In genomic region chr18:24051256-24051947, GRCh38 we compare ENCODE assay signal across 2 cellular contexts.
TF ChIP-seq lines count a peak whose summit lies in the region.

No MANE protein-coding gene starts in this region.

TF ChIP-seq in WTC11, 78 proteins besides CTCF, POLR2A, EP300 and RAD21 (continued from another document):
- TF ChIP-seq ZNF281 (CRISPR knock-in tag; IDR thresholded peaks at IDR 0.05) (no peak), GABPB1 (CRISPR knock-in tag; IDR thresholded peaks at IDR 0.05) (0 out of 2 replicates have a peak, but pooled peaks have one; percentile 36)

TF ChIP-seq in HepG2, 621 proteins besides CTCF, POLR2A, EP300 and RAD21 (continued from another document and continues in another):
- TF ChIP-seq E2F1 (CRISPR knock-in tag; IDR thresholded peaks at IDR 0.05) (no peak), ZNF234 (CRISPR knock-in tag; conservative IDR thresholded peaks at IDR 0.05) (no peak), ZNF703 (CRISPR knock-in tag; IDR thresholded peaks at IDR 0.05; ENCODE audit: borderline replicate concordance) (no peak; the same call in 1 of the 2 replicates), HDAC2 (CRISPR knock-in tag; IDR thresholded peaks at IDR 0.05) (peak; percentile 85), SIN3B (IDR thresholded peaks at IDR 0.05; ENCODE audit: low read length) (no peak), IRF1 (CRISPR knock-in tag; IDR thresholded peaks at IDR 0.05; ENCODE audit: low read depth) (no peak), RNF2 (conservative IDR thresholded peaks at IDR 0.05; ENCODE audit: low read depth) (no peak), MLXIP (CRISPR knock-in tag; IDR thresholded peaks at IDR 0.05; ENCODE audit: borderline replicate concordance) (no peak), HNRNPLL (IDR thresholded peaks at IDR 0.05; ENCODE audit: low read depth, low read length, poor library complexity, severe bottlenecking) (no peak), ZNF326 (CRISPR knock-in tag; IDR thresholded peaks at IDR 0.05; ENCODE audit: borderline replicate concordance) (no peak), NAIF1 (CRISPR knock-in tag; IDR thresholded peaks at IDR 0.05; ENCODE audit: borderline replicate concordance) (no peak; the same call in 1 of the 2 replicates), ZNF83 (CRISPR knock-in tag; IDR thresholded peaks at IDR 0.05; ENCODE audit: borderline replicate concordance) (no peak), ZNF484 (CRISPR knock-in tag; IDR thresholded peaks at IDR 0.05; ENCODE audit: borderline replicate concordance, low read depth) (no peak), CHD2 (IDR thresholded peaks at IDR 0.05; ENCODE audit: low read depth, low read length) (no peak), ZHX1 (CRISPR knock-in tag; IDR thresholded peaks at IDR 0.05; ENCODE audit: low read depth) (no peak), IKZF4 (CRISPR knock-in tag; IDR thresholded peaks at IDR 0.05; ENCODE audit: borderline replicate concordance, low read depth, not compliant biosample characterization) (no peak), ZNF704 (CRISPR knock-in tag; IDR thresholded peaks at IDR 0.05; ENCODE audit: borderline replicate concordance) (no peak), SRSF4 (IDR thresholded peaks at IDR 0.05; ENCODE audit: low read depth, low read length, poor library complexity, severe bottlenecking) (no peak), SIX4 (CRISPR knock-in tag; IDR thresholded peaks at IDR 0.05) (no peak; the same call in 1 of the 2 replicates), ZNF773 (CRISPR knock-in tag; IDR thresholded peaks at IDR 0.05; ENCODE audit: borderline replicate concordance) (no peak), EEA1 (CRISPR knock-in tag; IDR thresholded peaks at IDR 0.05; ENCODE audit: borderline replicate concordance) (no peak), ZNF569 (CRISPR knock-in tag; IDR thresholded peaks at IDR 0.05; ENCODE audit: borderline replicate concordance) (no peak), IKZF1 (IDR thresholded peaks at IDR 0.05) (no peak), NFIB (CRISPR knock-in tag; IDR thresholded peaks at IDR 0.05; ENCODE audit: borderline replicate concordance) (no peak), ONECUT2 (CRISPR knock-in tag; IDR thresholded peaks at IDR 0.05) (no peak), SMC3 (IDR thresholded peaks at IDR 0.05; ENCODE audit: low read length) (no peak; the same call in 1 of the 2 replicates), MEIS1 (CRISPR knock-in tag; IDR thresholded peaks at IDR 0.05; ENCODE audit: borderline replicate concordance) (peak; percentile 53; the same call in 1 of the 2 replicates), RFX1 (IDR thresholded peaks at IDR 0.05) (no peak), NFKB2 (CRISPR knock-in tag; IDR thresholded peaks at IDR 0.05; ENCODE audit: borderline replicate concordance) (no peak), ZNF230 (CRISPR knock-in tag; IDR thresholded peaks at IDR 0.05) (no peak), HBP1 (CRISPR knock-in tag; IDR thresholded peaks at IDR 0.05; ENCODE audit: low read depth) (no peak), ZNF660 (CRISPR knock-in tag; IDR thresholded peaks at IDR 0.05; ENCODE audit: borderline replicate concordance, low read depth) (no peak), MZF1 (CRISPR knock-in tag; IDR thresholded peaks at IDR 0.05; ENCODE audit: borderline replicate concordance) (no peak), ZNF563 (CRISPR knock-in tag; IDR thresholded peaks at IDR 0.05) (no peak), MYNN (CRISPR knock-in tag; IDR thresholded peaks at IDR 0.05; ENCODE audit: low read depth) (no peak), ZBTB25 (CRISPR knock-in tag; IDR thresholded peaks at IDR 0.05) (peak; percentile 58; the same call in 1 of the 2 replicates), ZNF546 (CRISPR knock-in tag; conservative IDR thresholded peaks at IDR 0.05) (no peak), DR1 (CRISPR knock-in tag; IDR thresholded peaks at IDR 0.05) (no peak), ZNF343 (CRISPR knock-in tag; IDR thresholded peaks at IDR 0.05) (peak; percentile 61; the same call in 1 of the 2 replicates), ZUFSP (CRISPR knock-in tag; IDR thresholded peaks at IDR 0.05; ENCODE audit: borderline replicate concordance) (no peak), NCOR1 (IDR thresholded peaks at IDR 0.05; ENCODE audit: borderline replicate concordance, low read length) (peak; percentile 66; the same call in 1 of the 2 replicates), CSRNP1 (CRISPR knock-in tag; IDR thresholded peaks at IDR 0.05) (peak; percentile 80; the same call in 1 of the 2 replicates), MNT (IDR thresholded peaks at IDR 0.05) (peak; percentile 42), JUNB (CRISPR knock-in tag; IDR thresholded peaks at IDR 0.05; ENCODE audit: borderline replicate concordance) (peak; percentile 77), ZNF713 (CRISPR knock-in tag; IDR thresholded peaks at IDR 0.05) (no peak)
